In the genomic region with DNA sequence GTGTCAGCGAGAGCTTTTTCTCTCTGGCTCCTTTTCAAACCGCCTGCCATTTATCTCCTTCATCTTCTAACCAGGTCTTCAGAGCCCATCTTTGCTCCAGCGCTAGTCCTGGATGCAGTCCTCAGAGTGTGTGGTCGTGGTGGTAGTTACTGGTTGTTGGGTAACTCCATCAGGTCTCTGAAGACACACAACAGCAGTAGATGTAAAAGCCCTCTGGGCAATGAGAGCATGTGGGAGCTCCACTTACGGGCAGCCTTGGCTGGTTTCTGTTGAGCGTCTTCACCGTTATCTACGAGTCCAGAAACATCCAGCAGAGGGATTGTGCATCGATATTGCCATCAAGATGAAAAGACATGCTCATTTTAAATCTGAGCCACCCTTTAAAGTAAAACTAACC, we compare ENCODE assay signal across 8 cellular contexts.
DNase-seq lines count a peak whose midpoint lies in the region; ATAC-seq and TF ChIP-seq lines count a peak whose summit lies in the region.

No MANE protein-coding gene starts in this region.

- peaks cover 30% of the 10 kb centered on the region for H3K27me3 Mint-ChIP-seq in glutamatergic neuron (ENCODE audit: unreplicated experiment)

- peak overlapping the region; percentile 65 for H3K4me3 Mint-ChIP-seq in glutamatergic neuron (ENCODE audit: unreplicated experiment)

- peaks cover 11% of the 10 kb centered on the region for H3K9me3 Mint-ChIP-seq in glutamatergic neuron (ENCODE audit: unreplicated experiment)

- DNase-seq in activated gamma-delta T cell treated with Interleukin-2 at 50 U/mL for 16 hours (peak; percentile 19), activated gamma-delta T cell (lab: John Stamatoyannopoulos, UW) (no peak), SW480 (ENCODE audit: low spot score) (peak; percentile 44), glutamatergic neuron (no peak), hypothalamus (lab: John Stamatoyannopoulos, UW) (no peak), kidney glomerular epithelial cell (lab: John Stamatoyannopoulos, UW) (no peak), cortex of kidney (lab: John Stamatoyannopoulos, UW) (no peak)

- no peak for TF ChIP-seq CTCF in glutamatergic neuron (IDR thresholded peaks at IDR 0.05; ENCODE audit: partially characterized antibody, unreplicated experiment)

- peak; percentile 8 for ATAC-seq in HG02840 (IDR thresholded peaks at IDR 0.05; ENCODE audit: low FRiP score, unreplicated experiment)

- no peaks in the 10 kb centered on the region for H3K36me3 Mint-ChIP-seq in glutamatergic neuron (ENCODE audit: unreplicated experiment)

- peaks cover 16% of the 10 kb centered on the region for H3K4me1 Mint-ChIP-seq in glutamatergic neuron (ENCODE audit: low read depth, unreplicated experiment)

- H3K27ac Mint-ChIP-seq in glutamatergic neuron (ENCODE audit: unreplicated experiment), result no peak overlapping the region

Comparison
In these comparisons a context has a peak if more than half of its experiments do, and no peak if none do; other contexts are left out.
1. DNase-seq: peak in activated gamma-delta T cell treated with Interleukin-2 at 50 U/mL for 16 hours (single experiment) and SW480 (single experiment); none in activated gamma-delta T cell (single experiment), glutamatergic neuron (single experiment), hypothalamus (0 of 51), kidney glomerular epithelial cell (single experiment) and cortex of kidney (single experiment).